In genomic region chr1:26307363-26307781, GRCh38 we compare ENCODE assay signal across 10 cellular contexts. TPM values are rescaled to one million over a fixed set of nuclear protein-coding genes. Genes with fewer than 3 reads are reported as not detected.
DNase-seq lines count a peak whose midpoint lies in the region; ATAC-seq and TF ChIP-seq lines count a peak whose summit lies in the region.
"Had no signal": no experiment of that assay in that cellular context is flagged by ENCODE, and none has a peak within 500 bp of the region (broad histone marks: within the 10 kb centered on the region; RNA-seq: fewer than 3 reads in every experiment).

No MANE protein-coding gene starts in this region.

- H3K79me2 ChIP-seq in hepatocyte, result peaks cover 5% of the 10 kb centered on the region

- no peaks in the 10 kb centered on the region for H3K9me3 ChIP-seq in SK-N-MC (ENCODE audit: low read depth, low read length)
- no peaks in the 10 kb centered on the region for H3K9me3 ChIP-seq in hepatocyte (ENCODE audit: low read depth)
- no peaks in the 10 kb centered on the region for H3K9me3 ChIP-seq in thymus (ENCODE audit: control insufficient read depth)
- H3K9me3 ChIP-seq: SJSA1 had no signal

- WGBS in hepatocyte (ENCODE audit: low lambda C conversion rate, missing lambda C conversion rate), result 53% methylated on average over 6 of the region's 6 CpGs
- WGBS in thymus, result 4% methylated on average over 6 of the region's 6 CpGs

- no peak for TF ChIP-seq CTCF in hepatocyte (IDR thresholded peaks at IDR 0.05; ENCODE audit: poor library complexity)

- H3K27me3 ChIP-seq in hepatocyte (no peaks in the 10 kb centered on the region), thymus (ENCODE audit: control insufficient read depth, insufficient read depth) (no peaks in the 10 kb centered on the region)

- H3K4me1 Mint-ChIP-seq in activated naive CD4-positive, alpha-beta T cell treated with anti-CD3 and anti-CD28 coated beads, Interleukin-2, amount 50 U/mL, for 24 hours, result peaks cover 40% of the 10 kb centered on the region

- H3K36me3 ChIP-seq in SK-N-MC (ENCODE audit: insufficient read depth, low read length) (no peaks in the 10 kb centered on the region), hepatocyte (replicated peaks; ENCODE audit: insufficient read depth, low read depth) (no peaks in the 10 kb centered on the region), thymus (ENCODE audit: control insufficient read depth, insufficient read depth) (no peaks in the 10 kb centered on the region)
- H3K36me3 ChIP-seq: SJSA1 had no signal

- H3K27me3 Mint-ChIP-seq in activated naive CD4-positive, alpha-beta T cell treated with anti-CD3 and anti-CD28 coated beads, Interleukin-2, amount 50 U/mL, for 24 hours, result no peaks in the 10 kb centered on the region

- no peaks in the 10 kb centered on the region for H4K20me1 ChIP-seq in hepatocyte (ENCODE audit: insufficient read depth, poor library complexity, severe bottlenecking)

- H3K4me3 Mint-ChIP-seq in activated naive CD4-positive, alpha-beta T cell treated with anti-CD3 and anti-CD28 coated beads, Interleukin-2, amount 50 U/mL, for 24 hours, result peak overlapping the region; percentile 100

- ATAC-seq in HG02970 (IDR thresholded peaks at IDR 0.05; ENCODE audit: low FRiP score, unreplicated experiment) (no peak), HG03571 (IDR thresholded peaks at IDR 0.05; ENCODE audit: unreplicated experiment) (no peak)

- peak overlapping the region; percentile 82 for H3K9ac ChIP-seq in SK-N-MC (ENCODE audit: insufficient read length)

- peak overlapping the region; percentile 98 for H3K27ac Mint-ChIP-seq in activated naive CD4-positive, alpha-beta T cell treated with anti-CD3 and anti-CD28 coated beads, Interleukin-2, amount 50 U/mL, for 24 hours

- peak overlapping the region; percentile 85 for H3K4me2 ChIP-seq in hepatocyte

- H3K9me2 ChIP-seq in hepatocyte (replicated peaks; ENCODE audit: insufficient read depth), result no peaks in the 10 kb centered on the region

- H3K27ac ChIP-seq in SK-N-MC (no peak overlapping the region), hepatocyte (peak overlapping the region; percentile 1), thymus (ENCODE audit: low read depth) (peak overlapping the region; percentile 91)
- H3K27ac ChIP-seq: SJSA1 had no signal

- DNase-seq in activated naive CD4-positive, alpha-beta T cell treated with Interleukin-2 at 50 U/mL for 16 hours, result no peak
- DNase-seq in SK-N-MC (ENCODE audit: low read depth, low spot score), result no peak
- DNase-seq in hepatocyte (ENCODE audit: low spot score), result no peak
- DNase-seq in amniotic stem cell (lab: John Stamatoyannopoulos, UW), result no peak

- H3K9me3 Mint-ChIP-seq in activated naive CD4-positive, alpha-beta T cell treated with anti-CD3 and anti-CD28 coated beads, Interleukin-2, amount 50 U/mL, for 24 hours, result no peaks in the 10 kb centered on the region

- H3K4me1 ChIP-seq in hepatocyte (ENCODE audit: insufficient read depth), result peaks cover 6% of the 10 kb centered on the region
- H3K4me1 ChIP-seq in thymus (ENCODE audit: control insufficient read depth, insufficient read depth, low read length), result peaks cover 26% of the 10 kb centered on the region

- no peaks in the 10 kb centered on the region for H3K36me3 Mint-ChIP-seq in activated naive CD4-positive, alpha-beta T cell treated with anti-CD3 and anti-CD28 coated beads, Interleukin-2, amount 50 U/mL, for 24 hours

- H2AFZ ChIP-seq in hepatocyte, result peak overlapping the region; percentile 80

- H3K4me3 ChIP-seq in SK-N-MC (peak overlapping the region; percentile 89), hepatocyte (no peak overlapping the region), thymus (ENCODE audit: low read length) (peak overlapping the region; percentile 58)

RNA-seq across cellular contexts. Expression of gene UBXN11, which starts 0.9 kb away (rescaled TPM):
- total RNA-seq in hepatocyte, result 3.1 and 6.9 TPM in 2 replicates
- 17.1 and 34.0 TPM in 2 replicates for polyA plus RNA-seq in hepatocyte
- 42.7 TPM for polyA plus RNA-seq in thymus

RNA-seq across cellular contexts. Expression of gene CD52, which starts 10.4 kb away (rescaled TPM):
- 1.2 and 8.1 TPM in 2 replicates for total RNA-seq in hepatocyte
- polyA plus RNA-seq in hepatocyte (3.9 and 12.9 TPM in 2 replicates), thymus (1,113 TPM)
- total RNA-seq: HT1080, SJSA1 had no signal

RNA-seq across cellular contexts. Expression of gene SH3BGRL3, which starts 27.5 kb away (rescaled TPM):
- total RNA-seq in hepatocyte, result 35.9 and 36.6 TPM in 2 replicates
- 411 and 420 TPM in 2 replicates for polyA plus RNA-seq in hepatocyte
- polyA plus RNA-seq in thymus, result 261 TPM

RNA-seq across cellular contexts. Expression of gene CRYBG2, which starts 46.6 kb away (rescaled TPM):
- total RNA-seq in hepatocyte, result 7.1 and 15.6 TPM in 2 replicates
- polyA plus RNA-seq in hepatocyte, result 20.1 and 21.6 TPM in 2 replicates
- 7.3 TPM for polyA plus RNA-seq in thymus
- total RNA-seq: SJSA1 had no signal

Comparison
In these comparisons a context has a peak if more than half of its experiments do, and no peak if none do; other contexts are left out.
1. RNA of gene CD52, which starts 10.4 kb away (polyA plus RNA-seq): 1,113 TPM in thymus (single experiment); 3.9 to 12.9 TPM in hepatocyte; every median in the first group is over 10 times any median in the second.